In genomic region chr17:15892244-15892643, GRCh38 we compare ENCODE assay signal across 17 cellular contexts.
"Had no signal": no experiment of that assay in that cellular context is flagged by ENCODE, and none has a peak within 500 bp of the region (broad histone marks: within the 10 kb centered on the region; RNA-seq: fewer than 3 reads in every experiment).

No MANE protein-coding gene starts in this region.

- H3K4me3 ChIP-seq: esophagus muscularis mucosa, ovary, spleen, thoracic aorta, vagina had no signal

- H3K9me3 ChIP-seq: esophagus muscularis mucosa, ovary, spleen, thoracic aorta, vagina had no signal

- ATAC-seq: activated CD8-positive, alpha-beta T cell treated with anti-CD3 and anti-CD28 coated beads, Interleukin-2, amount 10 ng/mL, durations not matched to agents 7 days and 5 days; SK-N-SH treated with all-trans-retinoic acid at 6 μM for 48 hours; stimulated activated memory B cell treated with anti-CD40 and anti-IgM and Interleukin-4, amounts not matched to agents 10 μg/mL and 1 μg/mL and 100 μg/mL, for 72 hours had no signal

- H3K36me3 ChIP-seq: esophagus muscularis mucosa, ovary, spleen, thoracic aorta, vagina had no signal

- H3K27ac ChIP-seq: esophagus muscularis mucosa, ovary, spleen, thoracic aorta, vagina had no signal

- H3K27me3 ChIP-seq: esophagus muscularis mucosa, ovary, spleen, vagina had no signal

- H3K4me1 ChIP-seq: vagina had no signal

- DNase-seq: activated CD4-positive, alpha-beta T cell treated with anti-CD3 and anti-CD28 coated beads, Interleukin-2, amount 10 ng/mL, durations not matched to agents 24 days and 14 days; activated CD8-positive, alpha-beta T cell treated with anti-CD3 and anti-CD28 coated beads, Interleukin-2, amount 10 ng/mL, durations not matched to agents 7 days and 5 days; activated naive CD4-positive, alpha-beta T cell treated with Interleukin-2 at 50 U/mL for 16 hours; activated T-cell treated with anti-CD3 and anti-CD28 coated beads, Interleukin-2, amount 50 U/mL, for 24 hours; effector CD8-positive, alpha-beta T cell; immature natural killer cell; midbrain; ovary; spleen; stimulated activated CD4-positive, alpha-beta T cell treated with anti-CD3 and anti-CD28 coated beads, Interleukin-4, amount 100 ng/mL, for 4 hours; T-helper 1 cell; T1000 had no signal
